In genomic region chr15:58019503-58020376, GRCh38 we compare ENCODE assay signal across 1 cellular context.
TF ChIP-seq lines count a peak whose summit lies in the region.

No MANE protein-coding gene starts in this region.

TF ChIP-seq in K562, 482 proteins besides CTCF, POLR2A, EP300 and RAD21 (continued from another document):
- TF ChIP-seq POU5F1 (IDR thresholded peaks at IDR 0.05; ENCODE audit: borderline replicate concordance, low read depth, low read length, partially characterized antibody) (no peak), POLR2AphosphoS5 (IDR thresholded peaks at IDR 0.05; ENCODE audit: control insufficient read depth, insufficient read depth, low read depth, low read length) (no peak), MAFG (tag; conservative IDR thresholded peaks at IDR 0.05) (0 out of 2 replicates have a peak, but pooled peaks have one; percentile 19), RHOXF2B (CRISPR knock-in tag; conservative IDR thresholded peaks at IDR 0.05) (no peak), ZBTB26 (CRISPR knock-in tag; IDR thresholded peaks at IDR 0.05) (no peak), CBFA2T3 (IDR thresholded peaks at IDR 0.05) (peak; percentile 66), TCF3 (CRISPR knock-in tag; IDR thresholded peaks at IDR 0.05) (peak; percentile 68), RBM17 (IDR thresholded peaks at IDR 0.05; ENCODE audit: borderline replicate concordance, low read depth, low read length) (no peak), ESRRB (CRISPR knock-in tag; IDR thresholded peaks at IDR 0.05; ENCODE audit: borderline replicate concordance) (no peak), NCOA2 (IDR thresholded peaks at IDR 0.05; ENCODE audit: partially characterized antibody in 2 of 2) (no peak), PHF21A (IDR thresholded peaks at IDR 0.05; ENCODE audit: borderline replicate concordance, low read depth) (no peak), FOS (IDR thresholded peaks at IDR 0.05; ENCODE audit: extremely low read depth, insufficient read length) (no peak), TAL1 (IDR thresholded peaks at IDR 0.05) (peak; percentile 67), RCOR1 (IDR thresholded peaks at IDR 0.05; ENCODE audit: borderline replicate concordance in 1 of 2, low read depth in 2 of 2, low read length in 2 of 2) (no peak), C11orf30 (IDR thresholded peaks at IDR 0.05; ENCODE audit: low read depth) (peak; percentile 66), RBM34 (IDR thresholded peaks at IDR 0.05; ENCODE audit: borderline replicate concordance, insufficient read depth, low read length) (no peak), HDAC8 (tag; IDR thresholded peaks at IDR 0.05) (no peak), TEAD4 (IDR thresholded peaks at IDR 0.05; ENCODE audit: low read length) (peak; percentile 81), TEAD4 (CRISPR knock-in tag; IDR thresholded peaks at IDR 0.05; ENCODE audit: borderline replicate concordance) (no peak), HMBOX1 (IDR thresholded peaks at IDR 0.05) (peak; percentile 71), ILF3 (IDR thresholded peaks at IDR 0.05; ENCODE audit: borderline replicate concordance) (no peak), CEBPB (tag; IDR thresholded peaks at IDR 0.05) (no peak), ADNP (tag; IDR thresholded peaks at IDR 0.05) (peak; percentile 49; the same call in 1 of the 2 replicates)
